Comparison of ENCODE assay signal across 1 cellular context in genomic region chr6:160156842-160157241, GRCh38.
TF ChIP-seq lines count a peak whose summit lies in the region.

No MANE protein-coding gene starts in this region.

TF ChIP-seq in K562, 482 proteins besides CTCF, POLR2A, EP300 and RAD21:
- TF ChIP-seq CHD1 (IDR thresholded peaks at IDR 0.05; ENCODE audit: low read length) (no peak), CEBPG (CRISPR knock-in tag; IDR thresholded peaks at IDR 0.05) (no peak), CEBPG (tag; conservative IDR thresholded peaks at IDR 0.05 in 1 of 2, IDR thresholded peaks at IDR 0.05 in 1 of 2) (peak; percentile 23 to 46; a peak in 1 of 4 replicates)
